ENCODE assay signal across 1 cellular context in the genomic region with DNA sequence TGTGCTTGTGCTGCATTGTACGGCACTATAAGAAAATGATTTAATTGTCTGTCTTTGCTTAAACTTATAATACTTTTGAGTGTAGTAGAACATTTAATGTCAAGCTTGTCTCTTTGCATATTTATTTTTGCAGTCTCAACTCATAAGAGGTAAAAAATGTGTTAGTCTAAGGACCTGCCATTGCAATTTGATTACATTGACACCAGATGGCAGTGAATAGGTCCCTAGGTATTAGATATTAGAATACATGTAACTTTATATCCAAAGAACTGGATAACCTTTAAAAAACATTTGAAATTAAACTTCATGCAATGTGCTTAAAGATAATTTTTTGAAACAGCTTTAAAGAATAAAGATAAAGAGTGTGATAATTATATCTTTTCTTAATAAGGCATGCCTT.
TF ChIP-seq lines count a peak whose summit lies in the region.

No MANE protein-coding gene starts in this region.

TF ChIP-seq in GM23338, 12 proteins besides CTCF, POLR2A, EP300 and RAD21 (continued from another document):
- TF ChIP-seq, protein P1, sequence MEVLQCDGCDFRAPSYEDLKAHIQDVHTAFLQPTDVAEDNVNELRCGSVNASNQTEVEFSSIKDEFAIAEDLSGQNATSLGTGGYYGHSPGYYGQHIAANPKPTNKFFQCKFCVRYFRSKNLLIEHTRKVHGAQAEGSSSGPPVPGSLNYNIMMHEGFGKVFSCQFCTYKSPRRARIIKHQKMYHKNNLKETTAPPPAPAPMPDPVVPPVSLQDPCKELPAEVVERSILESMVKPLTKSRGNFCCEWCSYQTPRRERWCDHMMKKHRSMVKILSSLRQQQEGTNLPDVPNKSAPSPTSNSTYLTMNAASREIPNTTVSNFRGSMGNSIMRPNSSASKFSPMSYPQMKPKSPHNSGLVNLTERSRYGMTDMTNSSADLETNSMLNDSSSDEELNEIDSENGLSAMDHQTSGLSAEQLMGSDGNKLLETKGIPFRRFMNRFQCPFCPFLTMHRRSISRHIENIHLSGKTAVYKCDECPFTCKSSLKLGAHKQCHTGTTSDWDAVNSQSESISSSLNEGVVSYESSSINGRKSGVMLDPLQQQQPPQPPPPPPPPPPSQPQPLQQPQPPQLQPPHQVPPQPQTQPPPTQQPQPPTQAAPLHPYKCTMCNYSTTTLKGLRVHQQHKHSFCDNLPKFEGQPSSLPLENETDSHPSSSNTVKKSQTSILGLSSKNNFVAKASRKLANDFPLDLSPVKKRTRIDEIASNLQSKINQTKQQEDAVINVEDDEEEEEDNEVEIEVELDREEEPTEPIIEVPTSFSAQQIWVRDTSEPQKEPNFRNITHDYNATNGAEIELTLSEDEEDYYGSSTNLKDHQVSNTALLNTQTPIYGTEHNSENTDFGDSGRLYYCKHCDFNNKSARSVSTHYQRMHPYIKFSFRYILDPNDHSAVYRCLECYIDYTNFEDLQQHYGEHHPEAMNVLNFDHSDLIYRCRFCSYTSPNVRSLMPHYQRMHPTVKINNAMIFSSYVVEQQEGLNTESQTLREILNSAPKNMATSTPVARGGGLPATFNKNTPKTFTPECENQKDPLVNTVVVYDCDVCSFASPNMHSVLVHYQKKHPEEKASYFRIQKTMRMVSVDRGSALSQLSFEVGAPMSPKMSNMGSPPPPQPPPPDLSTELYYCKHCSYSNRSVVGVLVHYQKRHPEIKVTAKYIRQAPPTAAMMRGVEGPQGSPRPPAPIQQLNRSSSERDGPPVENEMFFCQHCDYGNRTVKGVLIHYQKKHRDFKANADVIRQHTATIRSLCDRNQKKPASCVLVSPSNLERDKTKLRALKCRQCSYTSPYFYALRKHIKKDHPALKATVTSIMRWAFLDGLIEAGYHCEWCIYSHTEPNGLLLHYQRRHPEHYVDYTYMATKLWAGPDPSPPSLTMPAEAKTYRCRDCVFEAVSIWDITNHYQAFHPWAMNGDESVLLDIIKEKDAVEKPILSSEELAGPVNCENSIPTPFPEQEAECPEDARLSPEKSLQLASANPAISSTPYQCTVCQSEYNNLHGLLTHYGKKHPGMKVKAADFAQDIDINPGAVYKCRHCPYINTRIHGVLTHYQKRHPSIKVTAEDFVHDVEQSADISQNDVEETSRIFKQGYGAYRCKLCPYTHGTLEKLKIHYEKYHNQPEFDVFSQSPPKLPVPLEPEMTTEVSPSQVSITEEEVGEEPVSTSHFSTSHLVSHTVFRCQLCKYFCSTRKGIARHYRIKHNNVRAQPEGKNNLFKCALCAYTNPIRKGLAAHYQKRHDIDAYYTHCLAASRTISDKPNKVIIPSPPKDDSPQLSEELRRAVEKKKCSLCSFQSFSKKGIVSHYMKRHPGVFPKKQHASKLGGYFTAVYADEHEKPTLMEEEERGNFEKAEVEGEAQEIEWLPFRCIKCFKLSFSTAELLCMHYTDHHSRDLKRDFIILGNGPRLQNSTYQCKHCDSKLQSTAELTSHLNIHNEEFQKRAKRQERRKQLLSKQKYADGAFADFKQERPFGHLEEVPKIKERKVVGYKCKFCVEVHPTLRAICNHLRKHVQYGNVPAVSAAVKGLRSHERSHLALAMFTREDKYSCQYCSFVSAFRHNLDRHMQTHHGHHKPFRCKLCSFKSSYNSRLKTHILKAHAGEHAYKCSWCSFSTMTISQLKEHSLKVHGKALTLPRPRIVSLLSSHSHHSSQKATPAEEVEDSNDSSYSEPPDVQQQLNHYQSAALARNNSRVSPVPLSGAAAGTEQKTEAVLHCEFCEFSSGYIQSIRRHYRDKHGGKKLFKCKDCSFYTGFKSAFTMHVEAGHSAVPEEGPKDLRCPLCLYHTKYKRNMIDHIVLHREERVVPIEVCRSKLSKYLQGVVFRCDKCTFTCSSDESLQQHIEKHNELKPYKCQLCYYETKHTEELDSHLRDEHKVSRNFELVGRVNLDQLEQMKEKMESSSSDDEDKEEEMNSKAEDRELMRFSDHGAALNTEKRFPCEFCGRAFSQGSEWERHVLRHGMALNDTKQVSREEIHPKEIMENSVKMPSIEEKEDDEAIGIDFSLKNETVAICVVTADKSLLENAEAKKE (CRISPR knock-in tag; IDR thresholded peaks at IDR 0.05), result no peak
- TF ChIP-seq STAT1 (IDR thresholded peaks at IDR 0.05; ENCODE audit: unreplicated experiment) (no peak), CREB1 (CRISPR knock-in tag; IDR thresholded peaks at IDR 0.05; ENCODE audit: low read depth) (no peak), JUNB (IDR thresholded peaks at IDR 0.05; ENCODE audit: unreplicated experiment) (no peak), EZH2phosphoT487 (IDR thresholded peaks at IDR 0.05; ENCODE audit: unreplicated experiment) (no peak), EZH2 (IDR thresholded peaks at IDR 0.05; ENCODE audit: low read depth, unreplicated experiment) (no peak), ZNF114 (CRISPR knock-in tag; IDR thresholded peaks at IDR 0.05) (no peak), POLR2AphosphoS5 (IDR thresholded peaks at IDR 0.05; ENCODE audit: low read depth) (no peak)
- TF ChIP-seq, protein P2, sequence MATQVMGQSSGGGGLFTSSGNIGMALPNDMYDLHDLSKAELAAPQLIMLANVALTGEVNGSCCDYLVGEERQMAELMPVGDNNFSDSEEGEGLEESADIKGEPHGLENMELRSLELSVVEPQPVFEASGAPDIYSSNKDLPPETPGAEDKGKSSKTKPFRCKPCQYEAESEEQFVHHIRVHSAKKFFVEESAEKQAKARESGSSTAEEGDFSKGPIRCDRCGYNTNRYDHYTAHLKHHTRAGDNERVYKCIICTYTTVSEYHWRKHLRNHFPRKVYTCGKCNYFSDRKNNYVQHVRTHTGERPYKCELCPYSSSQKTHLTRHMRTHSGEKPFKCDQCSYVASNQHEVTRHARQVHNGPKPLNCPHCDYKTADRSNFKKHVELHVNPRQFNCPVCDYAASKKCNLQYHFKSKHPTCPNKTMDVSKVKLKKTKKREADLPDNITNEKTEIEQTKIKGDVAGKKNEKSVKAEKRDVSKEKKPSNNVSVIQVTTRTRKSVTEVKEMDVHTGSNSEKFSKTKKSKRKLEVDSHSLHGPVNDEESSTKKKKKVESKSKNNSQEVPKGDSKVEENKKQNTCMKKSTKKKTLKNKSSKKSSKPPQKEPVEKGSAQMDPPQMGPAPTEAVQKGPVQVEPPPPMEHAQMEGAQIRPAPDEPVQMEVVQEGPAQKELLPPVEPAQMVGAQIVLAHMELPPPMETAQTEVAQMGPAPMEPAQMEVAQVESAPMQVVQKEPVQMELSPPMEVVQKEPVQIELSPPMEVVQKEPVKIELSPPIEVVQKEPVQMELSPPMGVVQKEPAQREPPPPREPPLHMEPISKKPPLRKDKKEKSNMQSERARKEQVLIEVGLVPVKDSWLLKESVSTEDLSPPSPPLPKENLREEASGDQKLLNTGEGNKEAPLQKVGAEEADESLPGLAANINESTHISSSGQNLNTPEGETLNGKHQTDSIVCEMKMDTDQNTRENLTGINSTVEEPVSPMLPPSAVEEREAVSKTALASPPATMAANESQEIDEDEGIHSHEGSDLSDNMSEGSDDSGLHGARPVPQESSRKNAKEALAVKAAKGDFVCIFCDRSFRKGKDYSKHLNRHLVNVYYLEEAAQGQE (IDR thresholded peaks at IDR 0.05; ENCODE audit: unreplicated experiment), result no peak
TF ChIP-seq in GM23338: peak in this region for 0.
